In the genomic region with DNA sequence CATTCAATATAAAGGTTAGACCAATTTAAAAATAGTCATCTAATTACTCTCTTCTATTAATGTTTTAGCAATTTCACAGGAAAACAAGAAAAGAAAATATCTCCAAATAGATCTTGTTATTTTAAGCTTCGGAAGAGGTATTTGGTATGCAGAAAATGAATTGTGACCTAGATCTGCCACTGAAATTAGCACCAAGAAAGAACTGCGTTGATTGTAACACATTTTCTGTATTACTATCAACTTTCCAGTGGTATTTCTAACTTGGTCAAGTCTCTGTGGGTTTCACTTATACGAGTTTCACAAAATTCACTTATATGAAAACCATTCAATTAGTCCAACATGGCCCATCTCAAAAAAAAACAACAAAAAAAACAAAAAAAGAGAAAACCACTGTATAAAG, we compare ENCODE assay signal across 22 cellular contexts.
"Had no signal": no experiment of that assay in that cellular context is flagged by ENCODE, and none has a peak within 500 bp of the region (broad histone marks: within the 10 kb centered on the region; RNA-seq: fewer than 3 reads in every experiment).

No MANE protein-coding gene starts in this region.

- H3K27ac Mint-ChIP-seq: activated B cell treated with CpG ODN at 0.5 μM for 24 hours; activated CD4-positive, alpha-beta memory T cell treated with anti-CD3 and anti-CD28 coated beads for 36 hours; activated CD4-positive, alpha-beta T cell treated with anti-CD3 and anti-CD28 coated beads for 36 hours; activated naive CD4-positive, alpha-beta T cell treated with anti-CD3 and anti-CD28 coated beads for 36 hours; T-helper 1 cell treated with Interleukin-12 subunit alpha and Interleukin-12 subunit beta and Interleukin-4 antibody, amounts not matched to agents 30 μg/mL and 1 μg/mL, for 36 hours had no signal

- H2AFZ ChIP-seq: hepatocyte had no signal

- H3K9me3 ChIP-seq: body of pancreas, left ventricle myocardium inferior, thyroid gland, upper lobe of right lung had no signal

- H3K4me3 Mint-ChIP-seq: activated B cell treated with CpG ODN at 0.5 μM for 24 hours; activated CD4-positive, alpha-beta memory T cell treated with anti-CD3 and anti-CD28 coated beads for 36 hours; activated CD4-positive, alpha-beta T cell treated with anti-CD3 and anti-CD28 coated beads for 36 hours; activated naive CD4-positive, alpha-beta T cell treated with anti-CD3 and anti-CD28 coated beads for 36 hours; activated T-cell treated with anti-CD3 and anti-CD28 coated beads, Interleukin-2, amount 50 U/mL, for 4 hours; natural killer cell; T-helper 1 cell treated with Interleukin-12 subunit alpha and Interleukin-12 subunit beta and Interleukin-4 antibody, amounts not matched to agents 30 μg/mL and 1 μg/mL, for 36 hours had no signal

- H3K27ac ChIP-seq: cardiac muscle cell, hepatocyte, left ventricle myocardium inferior, thyroid gland, upper lobe of right lung had no signal

- H3K4me2 ChIP-seq: hepatocyte had no signal

- H3K27me3 Mint-ChIP-seq: activated B cell treated with CpG ODN at 0.5 μM for 24 hours; activated CD4-positive, alpha-beta memory T cell treated with anti-CD3 and anti-CD28 coated beads for 36 hours; activated CD4-positive, alpha-beta T cell treated with anti-CD3 and anti-CD28 coated beads for 36 hours had no signal

- H3K9me3 Mint-ChIP-seq: activated B cell treated with CpG ODN at 0.5 μM for 24 hours; activated CD4-positive, alpha-beta memory T cell treated with anti-CD3 and anti-CD28 coated beads for 36 hours; activated naive CD4-positive, alpha-beta T cell treated with anti-CD3 and anti-CD28 coated beads for 36 hours; activated T-cell treated with anti-CD3 and anti-CD28 coated beads, Interleukin-2, amount 50 U/mL, for 4 hours; natural killer cell; T-helper 1 cell treated with Interleukin-12 subunit alpha and Interleukin-12 subunit beta and Interleukin-4 antibody, amounts not matched to agents 30 μg/mL and 1 μg/mL, for 36 hours had no signal

- ATAC-seq: activated CD4-positive, alpha-beta T cell treated with anti-CD3 and anti-CD28 coated beads for 36 hours; activated T-cell treated with anti-CD3 and anti-CD28 coated beads, Interleukin-2, amount 50 U/mL, for 4 hours; body of pancreas; esophagus mucosa; right cardiac atrium; stimulated activated naive CD8-positive, alpha-beta T cell treated with anti-CD3 and anti-CD28 coated beads, Interleukin-15, Interleukin-2, amounts not matched to agents 100 U/mL and 50 U/mL, for 24 hours; upper lobe of right lung had no signal

- H3K4me3 ChIP-seq: body of pancreas, cardiac muscle cell, hepatocyte, left ventricle myocardium inferior, thyroid gland, upper lobe of right lung had no signal

- DNase-seq: activated B cell treated with CpG ODN at 0.5 μM for 24 hours; activated CD4-positive, alpha-beta memory T cell treated with anti-CD3 and anti-CD28 coated beads for 36 hours; activated CD4-positive, alpha-beta T cell treated with anti-CD3 and anti-CD28 coated beads for 36 hours; activated effector memory CD4-positive, alpha-beta T cell treated with Interleukin-2 at 50 U/mL for 16 hours; activated naive CD4-positive, alpha-beta T cell treated with anti-CD3 and anti-CD28 coated beads for 36 hours; activated T-cell treated with anti-CD3 and anti-CD28 coated beads, Interleukin-2, amount 50 U/mL, for 4 hours; anterior cingulate cortex; body of pancreas; dermis blood vessel endothelial cell; effector CD8-positive, alpha-beta T cell; foreskin melanocyte; left ventricle myocardium inferior; natural killer cell; right cardiac atrium; stimulated activated CD4-positive, alpha-beta T cell treated with anti-CD3 and anti-CD28 coated beads, Interleukin-4, amount 100 ng/mL, for 24 hours; stimulated activated naive CD8-positive, alpha-beta T cell treated with anti-CD3 and anti-CD28 coated beads, Interleukin-15, Interleukin-2, amounts not matched to agents 100 U/mL and 50 U/mL, for 24 hours; thyroid gland; upper lobe of right lung had no signal

- H3K27me3 ChIP-seq: body of pancreas, cardiac muscle cell, hepatocyte, thyroid gland, upper lobe of right lung had no signal
